Comparison of ENCODE assay signal across 8 cellular contexts in genomic region chr2:74529357-74530238, GRCh38. TPM values are rescaled to one million over a fixed set of nuclear protein-coding genes. Genes with fewer than 3 reads are reported as not detected.
DNase-seq lines count a peak whose midpoint lies in the region; ATAC-seq, FAIRE-seq and TF ChIP-seq lines count a peak whose summit lies in the region.

AUP1 (minus strand) TSS chr2:74529706; CDS start chr2:74529629, 77 bp downstream.
HTRA2 (plus strand) TSS chr2:74529933; CDS start chr2:74530007, 74 bp downstream.

- H3K27ac ChIP-seq in HUES64 (ENCODE audit: low read depth, low read length) (peak within 1 kb of the TSS; percentile 83), OCI-LY1 (ENCODE audit: low read depth, low read length, poor library complexity, severe bottlenecking) (peak within 1 kb of the TSS; percentile 78)

- H3F3A ChIP-seq in OCI-LY1 (ENCODE audit: insufficient read depth, low read length), result no peaks in the 10 kb centered on the region

- H3K4me1 ChIP-seq in HUES64 (ENCODE audit: insufficient read depth, low read length) (peaks cover 4% of the 10 kb centered on the region; the same call in 1 of the 2 replicates), OCI-LY1 (ENCODE audit: insufficient read depth, low read length, severe bottlenecking) (peaks cover 29% of the 10 kb centered on the region)

- peaks cover 51% of the 10 kb centered on the region for H3K36me3 ChIP-seq in HUES64 (ENCODE audit: insufficient read depth, low read length)
- peaks cover 59% of the 10 kb centered on the region for H3K36me3 ChIP-seq in OCI-LY1 (ENCODE audit: insufficient read depth, low read length)

- in situ Hi-C loops in Caki2 (cut with HindIII; ENCODE audit: low pct_unique_long_range_greater_than_20kb, low sequenced_read_pairs), result no loop called here

- H3K4me2 ChIP-seq in OCI-LY1 (ENCODE audit: low read length), result peak within 1 kb of the TSS; percentile 95

- WGBS in HUES64, result under 1% methylated on average over 87 of the region's 87 CpGs

- H4K20me1 ChIP-seq in OCI-LY1 (ENCODE audit: insufficient read depth, low read length), result no peaks in the 10 kb centered on the region

- H3K27ac Mint-ChIP-seq in mesothelial cell of epicardium, result peak within 1 kb of the TSS; percentile 89

- no peak for TF ChIP-seq CTCF in OCI-LY1 (IDR thresholded peaks at IDR 0.05; ENCODE audit: low read length)
- no peak for TF ChIP-seq CTCF in mesothelial cell of epicardium (IDR thresholded peaks at IDR 0.05; ENCODE audit: unreplicated experiment)

- H3K9me2 ChIP-seq in OCI-LY1 (ENCODE audit: low read depth, low read length), result no peaks in the 10 kb centered on the region

- H3K9ac ChIP-seq in HUES64 (ENCODE audit: low read depth, low read length), result peak within 1 kb of the TSS; percentile 93
- peak within 1 kb of the TSS; percentile 99 for H3K9ac ChIP-seq in OCI-LY1 (ENCODE audit: low read length)

- peaks cover 27% of the 10 kb centered on the region for H3K4me1 Mint-ChIP-seq in mesothelial cell of epicardium

- DNase-seq in Caki2 (ENCODE audit: low read depth) (peak; percentile 98), mesothelial cell of epicardium (ENCODE audit: low spot score in 2 of 2, unreplicated experiment in 2 of 2) (peak; percentile 86 to 91)
- peak; percentile 85 for DNase-seq in activated CD8-positive, alpha-beta memory T cell treated with anti-CD3 and anti-CD28 coated beads, Interleukin-2, amount 50 U/mL, for 4 hours
- DNase-seq in stimulated activated CD8-positive, alpha-beta memory T cell treated with anti-CD3 and anti-CD28 coated beads, Interleukin-15, amount 100 ng/mL, for 48 hours (ENCODE audit: low read depth in 2 of 2), result peak; percentile 95 to 96

- no peaks in the 10 kb centered on the region for H3K27me3 Mint-ChIP-seq in mesothelial cell of epicardium (ENCODE audit: low read depth)

- H3K27me3 ChIP-seq in HUES64 (ENCODE audit: insufficient read depth, low read length) (no peaks in the 10 kb centered on the region), OCI-LY1 (ENCODE audit: insufficient read depth, low read length) (no peaks in the 10 kb centered on the region)

- H3K79me2 ChIP-seq in OCI-LY1 (ENCODE audit: insufficient read depth, low read length), result peaks cover 10% of the 10 kb centered on the region

- H3K4me3 ChIP-seq in HUES64 (ENCODE audit: low read length), result peak within 1 kb of the TSS; percentile 90
- peak within 1 kb of the TSS; percentile 91 for H3K4me3 ChIP-seq in OCI-LY1 (ENCODE audit: low read depth, low read length, poor library complexity, severe bottlenecking)

- peak within 1 kb of the TSS; percentile 90 for H3K4me3 Mint-ChIP-seq in mesothelial cell of epicardium

- ATAC-seq in GM21423 (IDR thresholded peaks at IDR 0.05; ENCODE audit: unreplicated experiment), result peak; percentile 80

- no peak within 1 kb of the TSS for H2AFZ ChIP-seq in OCI-LY1 (ENCODE audit: low read length)

- peaks cover 24% of the 10 kb centered on the region for H3K36me3 Mint-ChIP-seq in mesothelial cell of epicardium

- FAIRE-seq in endometrium (lab: Jason Lieb, UNC), result peak; percentile 88

- H3K9me3 Mint-ChIP-seq in mesothelial cell of epicardium, result peaks cover 6% of the 10 kb centered on the region

- H3K9me3 ChIP-seq in HUES64 (ENCODE audit: insufficient read depth, low read depth, low read length) (no peaks in the 10 kb centered on the region), OCI-LY1 (ENCODE audit: low read length) (no peaks in the 10 kb centered on the region)

RNA-seq across cellular contexts. Expression of gene AUP1, which starts in this region (rescaled TPM):
- total RNA-seq in Caki2 (2014; rRNA removed; shearing (Covaris generic); ENCODE audit: low replicate concordance), result 128 and 130 TPM in 2 replicates
- 83.8 TPM for polyA plus RNA-seq in HUES64 (2013, experiment 1 of 2)
- 82.1 TPM for polyA plus RNA-seq in HUES64 (2013, experiment 2 of 2)
- total RNA-seq in mesothelial cell of epicardium, result 86.2 to 89.4 TPM (median 86.8 TPM) in 3 replicates

RNA-seq across cellular contexts. Expression of gene HTRA2, which starts in this region (rescaled TPM):
- total RNA-seq in Caki2 (2014; rRNA removed; shearing (Covaris generic); ENCODE audit: low replicate concordance), result 60.3 and 84.7 TPM in 2 replicates
- 21.9 TPM for polyA plus RNA-seq in HUES64 (2013, experiment 1 of 2)
- polyA plus RNA-seq in HUES64 (2013, experiment 2 of 2), result 18.5 TPM
- 25.1 to 26.1 TPM (median 25.7 TPM) in 3 replicates for total RNA-seq in mesothelial cell of epicardium

Comparison
In these comparisons a context has a peak if more than half of its experiments do, and no peak if none do; other contexts are left out.
1. Peak in every context shown above with its lines: DNase-seq, ATAC-seq, H3K4me3 ChIP-seq and H3K27ac ChIP-seq.